Comparison of ENCODE assay signal across 19 cellular contexts in genomic region chr2:66897181-66897580, GRCh38.
DNase-seq lines count a peak whose midpoint lies in the region; ATAC-seq and TF ChIP-seq lines count a peak whose summit lies in the region.
"Had no signal": no experiment of that assay in that cellular context is flagged by ENCODE, and none has a peak within 500 bp of the region (broad histone marks: within the 10 kb centered on the region; RNA-seq: fewer than 3 reads in every experiment).

No MANE protein-coding gene starts in this region.

- TF ChIP-seq CTCF in WTC11 (IDR thresholded peaks at IDR 0.05) (no peak), GM13976 (IDR thresholded peaks at IDR 0.05; ENCODE audit: borderline replicate concordance, control extremely low read depth, extremely low read depth, insufficient read depth, missing control alignments) (no peak)

- CTCF ChIA-PET in WTC11 (lab: Charles Lee), result no interaction called here

- H3K4me3 Mint-ChIP-seq in WTC11, result no peak overlapping the region
- H3K4me3 Mint-ChIP-seq: B cell, immature natural killer cell had no signal

- peaks cover 7% of the 10 kb centered on the region; the same call in 1 of the 2 replicates for H3K4me1 Mint-ChIP-seq in WTC11
- H3K4me1 Mint-ChIP-seq: B cell, immature natural killer cell had no signal

- DNase-seq in EH (ENCODE audit: low read depth), result peak; percentile 95
- DNase-seq in WTC11 (ENCODE audit: low spot score), result no peak
- peak; percentile 81 for DNase-seq in foreskin melanocyte
- DNase-seq in skeletal muscle cell (ENCODE audit: low read depth), result peak; percentile 62
- no peak for DNase-seq in GM13976 (ENCODE audit: low spot score)
- DNase-seq in LoVo (ENCODE audit: low spot score), result no peak
- DNase-seq in stimulated activated CD8-positive, alpha-beta memory T cell treated with anti-CD3 and anti-CD28 coated beads, Interleukin-4, amount 100 ng/mL, for 48 hours, result no peak
- no peak for DNase-seq in NCI-H2107 (lab: John Stamatoyannopoulos, UW)
- DNase-seq: activated CD4-positive, CD25-positive, alpha-beta regulatory T cell; activated effector memory CD4-positive, alpha-beta T cell treated with Interleukin-2 at 50 U/mL for 16 hours; DMS153; gastrocnemius medialis; immature natural killer cell; midbrain; MV-4-11; NCI-H69; T-helper 1 cell had no signal

- no peaks in the 10 kb centered on the region for H3K36me3 Mint-ChIP-seq in WTC11
- H3K36me3 Mint-ChIP-seq: immature natural killer cell had no signal

- no peaks in the 10 kb centered on the region for H3K9me3 Mint-ChIP-seq in WTC11

- H3K27ac Mint-ChIP-seq in WTC11, result no peak overlapping the region
- H3K27ac Mint-ChIP-seq: B cell, immature natural killer cell had no signal

- 0 out of 2 replicates have a peak, but pooled peaks have one; percentile 18 for ATAC-seq in WTC11
- ATAC-seq: gastrocnemius medialis, Panc1 had no signal

- H3K27me3 Mint-ChIP-seq in WTC11 (ENCODE audit: low read depth), result no peaks in the 10 kb centered on the region
- H3K27me3 Mint-ChIP-seq: B cell had no signal

- POLR2A ChIA-PET in WTC11 (lab: Charles Lee), result no interaction called here

- no peak overlapping the region for H3K4me3 ChIP-seq in skeletal muscle cell (ENCODE audit: low read depth, low read length)
- H3K4me3 ChIP-seq: gastrocnemius medialis had no signal

- in situ Hi-C loops in GM13976 (cut with MboI; ENCODE audit: low sequenced_read_pairs, unreplicated experiment), result no loop called here

TF ChIP-seq in WTC11, 78 proteins besides CTCF, POLR2A, EP300 and RAD21:
- TF ChIP-seq, protein P1, sequence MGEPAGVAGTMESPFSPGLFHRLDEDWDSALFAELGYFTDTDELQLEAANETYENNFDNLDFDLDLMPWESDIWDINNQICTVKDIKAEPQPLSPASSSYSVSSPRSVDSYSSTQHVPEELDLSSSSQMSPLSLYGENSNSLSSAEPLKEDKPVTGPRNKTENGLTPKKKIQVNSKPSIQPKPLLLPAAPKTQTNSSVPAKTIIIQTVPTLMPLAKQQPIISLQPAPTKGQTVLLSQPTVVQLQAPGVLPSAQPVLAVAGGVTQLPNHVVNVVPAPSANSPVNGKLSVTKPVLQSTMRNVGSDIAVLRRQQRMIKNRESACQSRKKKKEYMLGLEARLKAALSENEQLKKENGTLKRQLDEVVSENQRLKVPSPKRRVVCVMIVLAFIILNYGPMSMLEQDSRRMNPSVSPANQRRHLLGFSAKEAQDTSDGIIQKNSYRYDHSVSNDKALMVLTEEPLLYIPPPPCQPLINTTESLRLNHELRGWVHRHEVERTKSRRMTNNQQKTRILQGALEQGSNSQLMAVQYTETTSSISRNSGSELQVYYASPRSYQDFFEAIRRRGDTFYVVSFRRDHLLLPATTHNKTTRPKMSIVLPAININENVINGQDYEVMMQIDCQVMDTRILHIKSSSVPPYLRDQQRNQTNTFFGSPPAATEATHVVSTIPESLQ (CRISPR knock-in tag; IDR thresholded peaks at IDR 0.05), result no peak
- TF ChIP-seq SP1 (CRISPR knock-in tag; conservative IDR thresholded peaks at IDR 0.05), result no peak
- TF ChIP-seq CREM (CRISPR knock-in tag; IDR thresholded peaks at IDR 0.05), result no peak
- no peak for TF ChIP-seq HMGA2 (CRISPR knock-in tag; IDR thresholded peaks at IDR 0.05)
- TF ChIP-seq PRRX2 (CRISPR knock-in tag; IDR thresholded peaks at IDR 0.05), result no peak
- no peak for TF ChIP-seq ZNF317 (CRISPR knock-in tag; IDR thresholded peaks at IDR 0.05; ENCODE audit: borderline replicate concordance, low read depth)
- TF ChIP-seq ZMAT4 (CRISPR knock-in tag; IDR thresholded peaks at IDR 0.05), result no peak
- no peak for TF ChIP-seq FOXK1 (CRISPR knock-in tag; IDR thresholded peaks at IDR 0.05)
- TF ChIP-seq ZNF232 (CRISPR knock-in tag; IDR thresholded peaks at IDR 0.05), result no peak
- TF ChIP-seq, protein P2, sequence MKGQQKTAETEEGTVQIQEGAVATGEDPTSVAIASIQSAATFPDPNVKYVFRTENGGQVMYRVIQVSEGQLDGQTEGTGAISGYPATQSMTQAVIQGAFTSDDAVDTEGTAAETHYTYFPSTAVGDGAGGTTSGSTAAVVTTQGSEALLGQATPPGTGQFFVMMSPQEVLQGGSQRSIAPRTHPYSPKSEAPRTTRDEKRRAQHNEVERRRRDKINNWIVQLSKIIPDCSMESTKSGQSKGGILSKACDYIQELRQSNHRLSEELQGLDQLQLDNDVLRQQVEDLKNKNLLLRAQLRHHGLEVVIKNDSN (CRISPR knock-in tag; IDR thresholded peaks at IDR 0.05), result no peak
- no peak for TF ChIP-seq ZNF121 (CRISPR knock-in tag; IDR thresholded peaks at IDR 0.05)
- TF ChIP-seq ELF4 (CRISPR knock-in tag; IDR thresholded peaks at IDR 0.05; ENCODE audit: low read depth), result no peak

Comparison
In these comparisons a context has a peak if more than half of its experiments do, and no peak if none do; other contexts are left out.
1. DNase-seq: peak in EH (single experiment), foreskin melanocyte (single experiment) and skeletal muscle cell (single experiment); none in WTC11 (single experiment), GM13976 (single experiment), LoVo (single experiment), stimulated activated CD8-positive, alpha-beta memory T cell treated with anti-CD3 and anti-CD28 coated beads, Interleukin-4, amount 100 ng/mL, for 48 hours (single experiment) and NCI-H2107 (single experiment).